ENCODE assay signal across 8 cellular contexts in the genomic region with DNA sequence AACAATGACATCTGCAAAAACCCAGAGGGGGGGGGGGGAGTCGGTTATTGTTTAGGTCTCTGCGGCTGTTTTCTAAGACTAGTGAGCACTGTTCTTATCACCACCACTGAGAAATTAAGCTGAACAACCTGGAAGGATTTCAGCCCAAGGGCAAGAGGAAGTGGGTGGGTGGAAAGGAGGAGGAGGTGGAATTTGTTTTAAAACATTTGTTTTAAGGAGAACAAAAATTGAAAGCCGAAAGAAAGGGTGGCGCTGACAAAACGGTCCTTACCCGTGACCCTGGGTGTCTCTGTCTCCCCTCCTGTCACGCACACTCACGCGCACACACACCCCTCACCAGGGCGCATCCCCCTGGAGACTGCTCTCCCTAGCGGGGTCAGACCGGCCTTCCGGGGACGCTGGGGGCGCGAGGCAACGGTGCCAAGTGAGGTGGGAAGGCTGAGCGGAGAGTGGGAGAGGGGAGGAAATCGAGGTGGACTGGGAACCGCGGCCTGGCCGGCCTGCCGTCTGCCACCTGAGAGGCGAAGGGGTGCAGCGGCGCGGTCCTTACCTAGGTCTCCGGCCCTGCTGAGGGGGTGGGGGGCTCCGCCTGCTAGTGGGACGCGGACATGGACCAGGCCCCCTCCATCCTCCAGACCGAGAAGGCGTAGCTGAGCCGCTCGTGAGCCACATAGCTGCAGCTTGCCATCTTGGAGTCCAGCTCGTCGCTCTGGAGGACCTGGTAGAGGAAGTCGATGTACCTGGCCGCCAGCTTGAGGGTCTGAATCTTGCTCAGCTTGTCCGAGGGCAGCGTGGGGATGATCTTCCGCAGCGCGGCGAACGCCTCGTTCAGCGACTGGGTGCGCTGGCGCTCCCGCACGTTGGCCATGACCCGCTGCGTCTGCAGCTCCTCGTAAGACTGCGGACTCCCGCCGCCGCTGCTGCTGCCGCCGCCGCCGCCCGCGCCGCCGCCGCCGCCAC.
A peak's percentile ranks its signal among the peaks of the same experiment; 100 is the strongest.
DNase-seq lines count a peak whose midpoint lies in the region; ATAC-seq and TF ChIP-seq lines count a peak whose summit lies in the region.

No MANE protein-coding gene starts in this region.

- H3K27ac Mint-ChIP-seq in dendritic cell treated with granulocyte-macrophage colony-stimulating factor and Interleukin-4, amounts not matched to agents 40 ng/mL and 50 ng/mL, for 4 days = no peak overlapping the region

- H3K4me1 ChIP-seq in muscle layer of colon (ENCODE audit: insufficient read depth, low read length) = peaks cover 12% of the 10 kb centered on the region

- H3K27me3 Mint-ChIP-seq in dendritic cell treated with granulocyte-macrophage colony-stimulating factor and Interleukin-4, amounts not matched to agents 40 ng/mL and 50 ng/mL, for 4 days = peaks cover 87% of the 10 kb centered on the region

- H3K27me3 ChIP-seq in muscle layer of colon (ENCODE audit: control insufficient read depth in 1 of 2, insufficient read depth in 2 of 2, low read length in 2 of 2) = peaks cover 28 to 59% of the 10 kb centered on the region in 2 donors

- H3K4me1 Mint-ChIP-seq in dendritic cell treated with granulocyte-macrophage colony-stimulating factor and Interleukin-4, amounts not matched to agents 40 ng/mL and 50 ng/mL, for 4 days (ENCODE audit: low read depth) = peaks cover 25% of the 10 kb centered on the region

- no peaks in the 10 kb centered on the region for H3K36me3 Mint-ChIP-seq in dendritic cell treated with granulocyte-macrophage colony-stimulating factor and Interleukin-4, amounts not matched to agents 40 ng/mL and 50 ng/mL, for 4 days (ENCODE audit: low read depth)

- peak overlapping the region; percentile 59 for H3K4me3 Mint-ChIP-seq in dendritic cell treated with granulocyte-macrophage colony-stimulating factor and Interleukin-4, amounts not matched to agents 40 ng/mL and 50 ng/mL, for 4 days

- ATAC-seq in GM19397 (IDR thresholded peaks at IDR 0.05; ENCODE audit: unreplicated experiment) = peak; percentile 35
- no peak for ATAC-seq in GM21515 (IDR thresholded peaks at IDR 0.05; ENCODE audit: unreplicated experiment)

- intact Hi-C loops in dendritic cell treated with granulocyte-macrophage colony-stimulating factor and Interleukin-4, amounts not matched to agents 40 ng/mL and 50 ng/mL, for 4 days (cut with micrococcal nuclease) = no loop called here

- DNase-seq in AG09309 (ENCODE audit: low read depth) = no peak
- DNase-seq in NCI-H69 (lab: John Stamatoyannopoulos, UW) = peak; percentile 85
- DNase-seq in nucleus accumbens (lab: John Stamatoyannopoulos, UW) = no peak
- no peak for DNase-seq in effector CD4-positive, alpha-beta T cell

- H3K27ac ChIP-seq in muscle layer of colon (ENCODE audit: low read depth, low read length) = no peak overlapping the region

- H3K9me3 Mint-ChIP-seq in dendritic cell treated with granulocyte-macrophage colony-stimulating factor and Interleukin-4, amounts not matched to agents 40 ng/mL and 50 ng/mL, for 4 days = no peaks in the 10 kb centered on the region

- H3K9me3 ChIP-seq in muscle layer of colon (ENCODE audit: low read length) = no peaks in the 10 kb centered on the region

- H3K4me3 ChIP-seq in AG09309 (ENCODE audit: control insufficient read depth, low read depth, low read length) (peak overlapping the region; percentile 95), muscle layer of colon (ENCODE audit: low read depth in 1 of 2, low read length in 2 of 2) (peak overlapping the region; percentile 47 to 77)

- TF ChIP-seq CTCF in AG09309 (IDR thresholded peaks at IDR 0.05; ENCODE audit: control insufficient read depth, insufficient read depth, low read depth, low read length, missing control alignments) = peak; percentile 1

- no peaks in the 10 kb centered on the region for H3K36me3 ChIP-seq in muscle layer of colon (ENCODE audit: insufficient read depth, low read length)

- no peak overlapping the region for H3K9ac ChIP-seq in muscle layer of colon (ENCODE audit: low read length)
